24 cellular contexts compared by ENCODE assay signal in the genomic region with DNA sequence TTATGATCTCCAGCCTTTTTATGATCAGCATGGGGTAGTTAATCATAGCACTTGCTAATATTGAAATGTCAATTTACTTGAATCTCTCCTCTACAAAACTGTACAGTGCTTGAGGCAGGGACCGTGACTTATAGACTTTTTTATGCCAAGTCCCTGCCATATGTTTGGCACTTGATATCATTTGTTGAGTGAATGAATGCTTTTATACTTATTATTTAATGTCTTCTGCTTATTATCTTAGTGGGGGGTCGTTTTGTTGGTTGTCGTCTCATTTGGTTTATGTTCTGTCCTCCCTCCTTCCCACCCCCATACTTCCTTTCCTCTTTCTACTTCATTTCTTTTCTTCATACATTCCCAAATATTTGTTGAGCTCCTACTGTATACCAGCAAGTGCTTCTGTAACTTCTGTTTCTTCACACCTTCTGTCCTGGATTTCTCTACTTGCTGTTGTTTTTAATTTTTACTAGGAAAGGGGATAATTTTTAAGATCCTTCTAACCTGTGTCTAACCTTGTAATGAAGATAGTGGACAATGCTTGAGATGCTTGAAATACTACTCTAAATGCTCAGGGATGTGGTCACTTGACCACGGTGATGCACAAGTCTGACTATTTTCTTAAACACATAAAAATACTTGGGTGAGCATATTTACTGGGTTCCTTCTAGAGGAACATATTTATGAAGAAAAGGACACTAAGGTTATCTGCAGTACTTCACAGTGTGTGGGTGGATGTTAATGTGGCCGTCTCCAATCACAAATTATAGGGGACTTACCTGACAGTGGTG.
"Had no signal": no experiment of that assay in that cellular context is flagged by ENCODE, and none has a peak within 500 bp of the region (broad histone marks: within the 10 kb centered on the region; RNA-seq: fewer than 3 reads in every experiment).

No MANE protein-coding gene starts in this region.

- H3K4me1 ChIP-seq: left ventricle myocardium inferior, prostate gland, right atrium auricular region, upper lobe of right lung had no signal

- H3K4me3 Mint-ChIP-seq: activated naive CD8-positive, alpha-beta T cell treated with anti-CD3 and anti-CD28 coated beads, Interleukin-2, amount 10 ng/mL, durations not matched to agents 7 days and 5 days; activated T-cell treated with anti-CD3 and anti-CD28 coated beads, Interleukin-2, amount 50 U/mL, for 4 hours; brain; naive thymus-derived CD4-positive, alpha-beta T cell; neural crest cell; T-cell; T-helper 2 cell treated with Interferon-gamma antibody and Interleukin-4, amounts not matched to agents 5 μg/mL and 100 μg/mL, for 36 hours had no signal

- H3K36me3 ChIP-seq: left ventricle myocardium inferior, prostate gland, right atrium auricular region, upper lobe of right lung had no signal

- H3K4me1 Mint-ChIP-seq: activated naive CD8-positive, alpha-beta T cell treated with anti-CD3 and anti-CD28 coated beads, Interleukin-2, amount 10 ng/mL, durations not matched to agents 7 days and 5 days; naive thymus-derived CD4-positive, alpha-beta T cell; neural crest cell; T-cell had no signal

- DNase-seq: activated CD4-positive, alpha-beta T cell treated with anti-CD3 and anti-CD28 coated beads, Interleukin-2, amount 50 U/mL, for 48 hours; activated CD8-positive, alpha-beta memory T cell treated with anti-CD3 and anti-CD28 coated beads, Interleukin-2, amount 50 U/mL, for 48 hours; activated naive CD4-positive, alpha-beta T cell; activated naive CD8-positive, alpha-beta T cell treated with anti-CD3 and anti-CD28 coated beads, Interleukin-2, amount 10 ng/mL, durations not matched to agents 7 days and 5 days; activated T-cell treated with anti-CD3 and anti-CD28 coated beads, Interleukin-2, amount 50 U/mL, for 4 hours; amygdala; dermis blood vessel endothelial cell; effector CD8-positive, alpha-beta T cell; erythroblast; foreskin fibroblast; kidney; left ventricle myocardium inferior; naive thymus-derived CD4-positive, alpha-beta T cell; stimulated activated CD4-positive, alpha-beta T cell treated with anti-CD3 and anti-CD28 coated beads, Interleukin-12 subunit alpha, Interleukin-12 subunit beta, amount 100 ng/mL, for 4 hours; stimulated activated CD4-positive, alpha-beta T cell treated with anti-CD3 and anti-CD28 coated beads, Interleukin-4, amount 100 ng/mL, for 4 hours; stimulated activated naive CD8-positive, alpha-beta T cell treated with anti-CD3 and anti-CD28 coated beads, Interleukin-15, Interleukin-2, amounts not matched to agents 100 U/mL and 50 U/mL, for 24 hours; T-cell; upper lobe of right lung had no signal

- H3K9me3 ChIP-seq: left ventricle myocardium inferior, prostate gland, right atrium auricular region, upper lobe of right lung had no signal

- ATAC-seq: activated T-cell treated with anti-CD3 and anti-CD28 coated beads, Interleukin-2, amount 50 U/mL, for 4 hours; naive thymus-derived CD4-positive, alpha-beta T cell; stimulated activated naive CD8-positive, alpha-beta T cell treated with anti-CD3 and anti-CD28 coated beads, Interleukin-15, Interleukin-2, amounts not matched to agents 100 U/mL and 50 U/mL, for 24 hours; T-cell; upper lobe of right lung had no signal

- H3K27me3 ChIP-seq: right atrium auricular region had no signal

- H3K9me3 Mint-ChIP-seq: activated naive CD8-positive, alpha-beta T cell treated with anti-CD3 and anti-CD28 coated beads, Interleukin-2, amount 10 ng/mL, durations not matched to agents 7 days and 5 days; activated T-cell treated with anti-CD3 and anti-CD28 coated beads, Interleukin-2, amount 50 U/mL, for 4 hours; activated T-helper 2 cell treated with anti-CD3 and anti-CD28 coated beads, Interferon-gamma antibody, Interleukin-2, Interleukin-4, amounts not matched to agents 10 μg/mL and 5 μg/mL and 100 μg/mL, durations not matched to agents 14 hours and 24 hours and 36 hours; T-cell; T-helper 2 cell treated with Interferon-gamma antibody and Interleukin-4, amounts not matched to agents 5 μg/mL and 100 μg/mL, for 36 hours had no signal

- H3K4me3 ChIP-seq: left ventricle myocardium inferior, prostate gland, right atrium auricular region, upper lobe of right lung had no signal

- H3K27ac ChIP-seq: left ventricle myocardium inferior, prostate gland, right atrium auricular region, upper lobe of right lung had no signal

- FAIRE-seq: kidney had no signal

- H3K27ac Mint-ChIP-seq: activated naive CD8-positive, alpha-beta T cell treated with anti-CD3 and anti-CD28 coated beads, Interleukin-2, amount 10 ng/mL, durations not matched to agents 7 days and 5 days; activated T-helper 2 cell treated with anti-CD3 and anti-CD28 coated beads, Interferon-gamma antibody, Interleukin-2, Interleukin-4, amounts not matched to agents 10 μg/mL and 5 μg/mL and 100 μg/mL, durations not matched to agents 14 hours and 24 hours and 36 hours; brain; naive thymus-derived CD4-positive, alpha-beta T cell; T-cell; T-helper 2 cell treated with Interferon-gamma antibody and Interleukin-4, amounts not matched to agents 5 μg/mL and 100 μg/mL, for 36 hours had no signal

- H3K36me3 Mint-ChIP-seq: activated naive CD8-positive, alpha-beta T cell treated with anti-CD3 and anti-CD28 coated beads, Interleukin-2, amount 10 ng/mL, durations not matched to agents 7 days and 5 days; brain; naive thymus-derived CD4-positive, alpha-beta T cell; T-cell had no signal
